Comparison of ENCODE assay signal across 8 cellular contexts in genomic region chr1:47333578-47333921, GRCh38. TPM values are rescaled to one million over a fixed set of nuclear protein-coding genes. Genes with fewer than 3 reads are reported as not detected.
DNase-seq lines count a peak whose midpoint lies in the region; ATAC-seq and TF ChIP-seq lines count a peak whose summit lies in the region.

A gene with protein sequence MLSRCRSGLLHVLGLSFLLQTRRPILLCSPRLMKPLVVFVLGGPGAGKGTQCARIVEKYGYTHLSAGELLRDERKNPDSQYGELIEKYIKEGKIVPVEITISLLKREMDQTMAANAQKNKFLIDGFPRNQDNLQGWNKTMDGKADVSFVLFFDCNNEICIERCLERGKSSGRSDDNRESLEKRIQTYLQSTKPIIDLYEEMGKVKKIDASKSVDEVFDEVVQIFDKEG (plus strand): TSS chr1:47333790. CDS start chr1:47333946, 156 bp downstream.

- no peaks in the 10 kb centered on the region for H3K9me2 ChIP-seq in MM.1S (replicated peaks; ENCODE audit: insufficient read depth, low read length)

- TF ChIP-seq EP300 in gastroesophageal sphincter (IDR thresholded peaks at IDR 0.05), result no peak

- H2AFZ ChIP-seq in MM.1S (ENCODE audit: low read length), result peak within 1 kb of the TSS; percentile 96

- H3K4me1 ChIP-seq in HEK293 (ENCODE audit: control insufficient read depth, insufficient read depth, low read length) (no peaks in the 10 kb centered on the region), MM.1S (ENCODE audit: low read length) (peaks cover 15% of the 10 kb centered on the region), SJCRH30 (peaks cover 9% of the 10 kb centered on the region), gastroesophageal sphincter (peaks cover 6 to 61% (median 14%) of the 10 kb centered on the region in 3 donors)

- H3K9me3 ChIP-seq in HEK293 (ENCODE audit: control insufficient read depth, insufficient read depth, low read depth, low read length), result no peaks in the 10 kb centered on the region
- H3K9me3 ChIP-seq in MM.1S (replicated peaks; ENCODE audit: insufficient read depth, low read length), result no peaks in the 10 kb centered on the region
- no peaks in the 10 kb centered on the region for H3K9me3 ChIP-seq in SJCRH30 (replicated peaks)
- H3K9me3 ChIP-seq in gastroesophageal sphincter, result no peaks in the 10 kb centered on the region

- no peaks in the 10 kb centered on the region for H3K27me3 ChIP-seq in MM.1S (replicated peaks; ENCODE audit: insufficient read depth, low read length)
- no peaks in the 10 kb centered on the region for H3K27me3 ChIP-seq in SJCRH30
- H3K27me3 ChIP-seq in gastroesophageal sphincter, result no peaks in the 10 kb centered on the region

- peak; percentile 53 for DNase-seq in GM04503 (ENCODE audit: low read depth)
- DNase-seq in MM.1S, result peak; percentile 89
- peak; percentile 87 to 90 for DNase-seq in SJCRH30
- peak; percentile 40 to 62 (median 44) for DNase-seq in activated naive CD4-positive, alpha-beta T cell (lab: John Stamatoyannopoulos, UW)
- DNase-seq in nucleus accumbens (lab: John Stamatoyannopoulos, UW), result peak in 52 of 56 donors; percentile 27 to 86 (median 73)
- DNase-seq in superior temporal gyrus (ENCODE audit: extremely low spot score), result peak; percentile 76

- TF ChIP-seq CTCF in HEK293 (tag by site-specific recombination; IDR thresholded peaks at IDR 0.05) (peak; percentile 38; the same call in 1 of the 2 replicates), MM.1S (IDR thresholded peaks at IDR 0.05; ENCODE audit: low read length) (peak; percentile 26), gastroesophageal sphincter (IDR thresholded peaks at IDR 0.05) (peak in 2 of 4 experiments; percentile 0 to 38)

- POLR2A ChIA-PET in HEK293 (lab: Yijun Ruan, JAX), result interaction anchor here (0.5 to 4.7 kb wide), 9 partner anchors 9 to 393 kb away, joined by 3 to 88 read pairs (median 4); partner anchors contain the start of genes FOXD2 and STIL

- H4K20me1 ChIP-seq in MM.1S (ENCODE audit: insufficient read depth, low read length), result no peaks in the 10 kb centered on the region

- H3K4me3 ChIP-seq in HEK293 (ENCODE audit: low read depth, low read length) (peak within 1 kb of the TSS; percentile 84), MM.1S (ENCODE audit: low read length) (peak within 1 kb of the TSS; percentile 86), SJCRH30 (peak within 1 kb of the TSS; percentile 96), gastroesophageal sphincter (peak within 1 kb of the TSS; percentile 66 to 91)

- peaks cover 4 to 5% of the 10 kb centered on the region in 2 experiments; a peak in 2 of 3 replicates for H3K36me3 ChIP-seq in HEK293 (ENCODE audit: control insufficient read depth in 2 of 2, insufficient read depth in 1 of 2, low read length in 2 of 2)
- H3K36me3 ChIP-seq in MM.1S (replicated peaks; ENCODE audit: insufficient read depth, low read length), result no peaks in the 10 kb centered on the region
- H3K36me3 ChIP-seq in SJCRH30, result peaks cover 7% of the 10 kb centered on the region
- no peaks in the 10 kb centered on the region for H3K36me3 ChIP-seq in gastroesophageal sphincter

- peaks cover 43% of the 10 kb centered on the region for H3K79me2 ChIP-seq in MM.1S (ENCODE audit: low read length)

- H3K9ac ChIP-seq in MM.1S (ENCODE audit: low read length), result peak within 1 kb of the TSS; percentile 96

- CTCF ChIA-PET in HEK293 (lab: Yijun Ruan, JAX), result interaction anchor here (0.8 to 2.8 kb wide), 4 partner anchors 10 to 71 kb away, joined by 3 to 20 read pairs (median 6); partner anchors contain the start of gene STIL

- no peak for TF ChIP-seq POLR2A in gastroesophageal sphincter (IDR thresholded peaks at IDR 0.05)

- 0 to 3% methylated on average over 1 to 5 of the region's 40 CpGs for WGBS in gastroesophageal sphincter (ENCODE audit: low coverage in 1 of 2), 2 donors

- H3K4me2 ChIP-seq in MM.1S (ENCODE audit: low read depth, low read length), result peak within 1 kb of the TSS; percentile 96

- peaks cover 26% of the 10 kb centered on the region for H3F3A ChIP-seq in MM.1S (ENCODE audit: insufficient read depth, low read length)

- peak within 1 kb of the TSS; percentile 99 for H3K27ac ChIP-seq in HEK293 (ENCODE audit: extremely low read depth, low read depth, low read length)
- peak within 1 kb of the TSS; percentile 95 for H3K27ac ChIP-seq in MM.1S (ENCODE audit: low read length)
- H3K27ac ChIP-seq in SJCRH30, result peak within 1 kb of the TSS; percentile 67
- H3K27ac ChIP-seq in gastroesophageal sphincter, result peak within 1 kb of the TSS; percentile 91 to 99 (median 96)

- peak; percentile 90 for ATAC-seq in gastroesophageal sphincter

TF ChIP-seq in HEK293, 187 proteins besides CTCF, POLR2A, EP300 and RAD21 (continues in another document):
- TF ChIP-seq ZNF544 (tag by site-specific recombination; IDR thresholded peaks at IDR 0.05) (no peak), ZSCAN30 (tag by site-specific recombination; IDR thresholded peaks at IDR 0.05) (no peak), ZNF561 (tag by site-specific recombination; IDR thresholded peaks at IDR 0.05; ENCODE audit: borderline replicate concordance) (0 out of 2 replicates have a peak, but pooled peaks have one; percentile 15), ZNF501 (tag by site-specific recombination; IDR thresholded peaks at IDR 0.05) (0 out of 2 replicates have a peak, but pooled peaks have one; percentile 24), ZNF211 (tag by site-specific recombination; IDR thresholded peaks at IDR 0.05; ENCODE audit: low read depth) (no peak), SP2 (tag by site-specific recombination; IDR thresholded peaks at IDR 0.05) (peak; percentile 37; the same call in 1 of the 2 replicates), PRDM1 (tag by site-specific recombination; IDR thresholded peaks at IDR 0.05) (no peak), TRIM28 (IDR thresholded peaks at IDR 0.05; ENCODE audit: borderline replicate concordance, low read length) (peak; percentile 12; the same call in 1 of the 2 replicates), GLIS1 (tag by site-specific recombination; IDR thresholded peaks at IDR 0.05) (peak; percentile 85), ZBTB17 (tag by site-specific recombination; IDR thresholded peaks at IDR 0.05) (peak; percentile 71; the same call in 1 of the 2 replicates), ZNF324 (tag by site-specific recombination; IDR thresholded peaks at IDR 0.05) (no peak), ZSCAN23 (tag by site-specific recombination; IDR thresholded peaks at IDR 0.05) (no peak), SP7 (tag by site-specific recombination; IDR thresholded peaks at IDR 0.05) (0 out of 2 replicates have a peak, but pooled peaks have one; percentile 27), ZNF660 (tag by site-specific recombination; IDR thresholded peaks at IDR 0.05) (peak; percentile 56; the same call in 1 of the 2 replicates)
- TF ChIP-seq, protein P1, sequence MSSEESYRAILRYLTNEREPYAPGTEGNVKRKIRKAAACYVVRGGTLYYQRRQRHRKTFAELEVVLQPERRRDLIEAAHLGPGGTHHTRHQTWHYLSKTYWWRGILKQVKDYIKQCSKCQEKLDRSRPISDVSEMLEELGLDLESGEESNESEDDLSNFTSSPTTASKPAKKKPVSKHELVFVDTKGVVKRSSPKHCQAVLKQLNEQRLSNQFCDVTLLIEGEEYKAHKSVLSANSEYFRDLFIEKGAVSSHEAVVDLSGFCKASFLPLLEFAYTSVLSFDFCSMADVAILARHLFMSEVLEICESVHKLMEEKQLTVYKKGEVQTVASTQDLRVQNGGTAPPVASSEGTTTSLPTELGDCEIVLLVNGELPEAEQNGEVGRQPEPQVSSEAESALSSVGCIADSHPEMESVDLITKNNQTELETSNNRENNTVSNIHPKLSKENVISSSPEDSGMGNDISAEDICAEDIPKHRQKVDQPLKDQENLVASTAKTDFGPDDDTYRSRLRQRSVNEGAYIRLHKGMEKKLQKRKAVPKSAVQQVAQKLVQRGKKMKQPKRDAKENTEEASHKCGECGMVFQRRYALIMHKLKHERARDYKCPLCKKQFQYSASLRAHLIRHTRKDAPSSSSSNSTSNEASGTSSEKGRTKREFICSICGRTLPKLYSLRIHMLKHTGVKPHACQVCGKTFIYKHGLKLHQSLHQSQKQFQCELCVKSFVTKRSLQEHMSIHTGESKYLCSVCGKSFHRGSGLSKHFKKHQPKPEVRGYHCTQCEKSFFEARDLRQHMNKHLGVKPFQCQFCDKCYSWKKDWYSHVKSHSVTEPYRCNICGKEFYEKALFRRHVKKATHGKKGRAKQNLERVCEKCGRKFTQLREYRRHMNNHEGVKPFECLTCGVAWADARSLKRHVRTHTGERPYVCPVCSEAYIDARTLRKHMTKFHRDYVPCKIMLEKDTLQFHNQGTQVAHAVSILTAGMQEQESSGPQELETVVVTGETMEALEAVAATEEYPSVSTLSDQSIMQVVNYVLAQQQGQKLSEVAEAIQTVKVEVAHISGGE (tag by site-specific recombination; conservative IDR thresholded peaks at IDR 0.05; ENCODE audit: low read depth), result peak; percentile 87
- TF ChIP-seq, protein P2, sequence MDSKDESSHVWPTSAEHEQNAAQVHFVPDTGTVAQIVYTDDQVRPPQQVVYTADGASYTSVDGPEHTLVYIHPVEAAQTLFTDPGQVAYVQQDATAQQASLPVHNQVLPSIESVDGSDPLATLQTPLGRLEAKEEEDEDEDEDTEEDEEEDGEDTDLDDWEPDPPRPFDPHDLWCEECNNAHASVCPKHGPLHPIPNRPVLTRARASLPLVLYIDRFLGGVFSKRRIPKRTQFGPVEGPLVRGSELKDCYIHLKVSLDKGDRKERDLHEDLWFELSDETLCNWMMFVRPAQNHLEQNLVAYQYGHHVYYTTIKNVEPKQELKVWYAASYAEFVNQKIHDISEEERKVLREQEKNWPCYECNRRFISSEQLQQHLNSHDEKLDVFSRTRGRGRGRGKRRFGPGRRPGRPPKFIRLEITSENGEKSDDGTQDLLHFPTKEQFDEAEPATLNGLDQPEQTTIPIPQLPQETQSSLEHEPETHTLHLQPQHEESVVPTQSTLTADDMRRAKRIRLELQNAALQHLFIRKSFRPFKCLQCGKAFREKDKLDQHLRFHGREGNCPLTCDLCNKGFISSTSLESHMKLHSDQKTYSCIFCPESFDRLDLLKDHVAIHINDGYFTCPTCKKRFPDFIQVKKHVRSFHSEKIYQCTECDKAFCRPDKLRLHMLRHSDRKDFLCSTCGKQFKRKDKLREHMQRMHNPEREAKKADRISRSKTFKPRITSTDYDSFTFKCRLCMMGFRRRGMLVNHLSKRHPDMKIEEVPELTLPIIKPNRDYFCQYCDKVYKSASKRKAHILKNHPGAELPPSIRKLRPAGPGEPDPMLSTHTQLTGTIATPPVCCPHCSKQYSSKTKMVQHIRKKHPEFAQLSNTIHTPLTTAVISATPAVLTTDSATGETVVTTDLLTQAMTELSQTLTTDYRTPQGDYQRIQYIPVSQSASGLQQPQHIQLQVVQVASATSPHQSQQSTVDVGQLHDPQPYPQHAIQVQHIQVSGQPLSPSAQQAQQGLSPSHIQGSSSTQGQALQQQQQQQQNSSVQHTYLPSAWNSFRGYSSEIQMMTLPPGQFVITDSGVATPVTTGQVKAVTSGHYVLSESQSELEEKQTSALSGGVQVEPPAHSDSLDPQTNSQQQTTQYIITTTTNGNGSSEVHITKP (tag by site-specific recombination; IDR thresholded peaks at IDR 0.05), result peak; percentile 36; the same call in 1 of the 2 replicates

RNA-seq across cellular contexts. Expression of the gene that starts here (rescaled TPM):
- total RNA-seq in SJCRH30 (2014; rRNA removed; shearing (Covaris generic)), result 127 and 144 TPM in 2 replicates
- total RNA-seq in gastroesophageal sphincter, result 100 to 1,000 TPM; 106 to 164 (median 115) TPM

Comparison
In these comparisons a context has a peak if more than half of its experiments do, and no peak if none do; other contexts are left out.
1. Peak in every context shown above with its lines: DNase-seq, ATAC-seq, H3K4me3 ChIP-seq and H3K27ac ChIP-seq.